ENCODE assay signal across 12 cellular contexts in the genomic region with DNA sequence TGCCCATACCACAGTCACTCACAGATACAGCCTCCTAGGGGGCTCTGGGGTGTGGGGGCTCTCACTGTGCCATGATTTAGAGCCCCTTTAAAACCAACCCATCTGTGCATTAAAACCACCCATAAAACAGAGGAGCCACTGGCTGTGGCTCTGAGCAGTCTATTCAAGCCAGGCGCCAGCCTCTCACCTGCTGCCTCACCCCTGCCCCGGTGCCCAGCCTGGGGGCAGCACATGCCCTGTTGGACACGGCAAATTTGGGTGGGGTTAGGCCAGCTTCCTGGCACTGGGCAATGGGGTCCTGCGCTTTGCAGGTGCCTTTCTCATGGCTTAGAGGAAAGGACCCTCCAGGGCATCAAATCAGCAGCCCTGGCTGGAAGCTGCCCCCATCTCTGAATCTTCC.
"Had no signal": no experiment of that assay in that cellular context is flagged by ENCODE, and none has a peak within 500 bp of the region (broad histone marks: within the 10 kb centered on the region; RNA-seq: fewer than 3 reads in every experiment).

No MANE protein-coding gene starts in this region.

- ATAC-seq: activated CD4-positive, alpha-beta T cell treated with anti-CD3 and anti-CD28 coated beads for 36 hours; activated T-cell treated with anti-CD3 and anti-CD28 coated beads, Interleukin-2, amount 50 U/mL, for 72 hours; T-cell had no signal

- H3K27me3 ChIP-seq: ascending aorta, colonic mucosa, hepatocyte had no signal

- H3K27ac ChIP-seq: ascending aorta, colonic mucosa, hepatocyte had no signal

- H3K36me3 ChIP-seq: ascending aorta, colonic mucosa had no signal

- H3K4me3 ChIP-seq: ascending aorta, colonic mucosa, hepatocyte, mucosa of descending colon had no signal

- DNase-seq: activated CD4-positive, alpha-beta memory T cell treated with anti-CD3 and anti-CD28 coated beads, Interleukin-2, amount 10 ng/mL, durations not matched to agents 7 days and 5 days; activated CD4-positive, alpha-beta T cell treated with anti-CD3 and anti-CD28 coated beads for 36 hours; activated CD8-positive, alpha-beta memory T cell treated with anti-CD3 and anti-CD28 coated beads, Interleukin-2, amount 50 U/mL, for 4 hours; activated T-cell treated with anti-CD3 and anti-CD28 coated beads, Interleukin-2, amount 50 U/mL, for 72 hours; colonic mucosa; kidney glomerular epithelial cell; T-cell; T1000; trophoblast cell had no signal

- H3K9me3 ChIP-seq: ascending aorta, colonic mucosa, mucosa of descending colon had no signal
